ENCODE assay signal across 16 cellular contexts in the genomic region with DNA sequence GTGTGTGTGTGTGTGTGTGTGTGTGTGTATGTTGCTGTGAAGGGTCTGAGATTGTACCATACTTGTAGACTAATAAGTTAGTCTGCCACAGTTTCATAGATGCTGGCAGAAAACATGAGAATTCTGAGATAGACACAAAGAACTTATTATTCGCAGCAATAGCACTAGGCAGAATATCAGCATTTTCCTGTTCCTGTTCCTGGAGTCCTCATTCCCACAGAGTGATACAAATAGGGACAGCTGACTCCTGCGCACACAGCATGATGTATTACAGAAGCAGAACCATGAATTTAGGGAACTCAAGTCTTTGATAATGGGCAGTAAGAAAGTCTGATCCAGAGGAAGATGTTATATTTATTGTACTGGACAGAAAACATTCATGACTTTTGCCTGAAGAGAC.
A peak's percentile ranks its signal among the peaks of the same experiment; 100 is the strongest.
DNase-seq lines count a peak whose midpoint lies in the region; ATAC-seq and TF ChIP-seq lines count a peak whose summit lies in the region.
"Had no signal": no experiment of that assay in that cellular context is flagged by ENCODE, and none has a peak within 500 bp of the region (broad histone marks: within the 10 kb centered on the region; RNA-seq: fewer than 3 reads in every experiment).

No MANE protein-coding gene starts in this region.

- H3K36me3 ChIP-seq in GM23338 (ENCODE audit: insufficient read depth) = no peaks in the 10 kb centered on the region
- no peaks in the 10 kb centered on the region for H3K36me3 ChIP-seq in neural progenitor cell
- H3K36me3 ChIP-seq: BE2C had no signal

- H3K27me3 ChIP-seq in GM23338 (ENCODE audit: insufficient read depth) (no peaks in the 10 kb centered on the region), neural progenitor cell (no peaks in the 10 kb centered on the region)
- H3K27me3 ChIP-seq: BE2C had no signal

- H3K9me3 Mint-ChIP-seq in GM23338 (no peaks in the 10 kb centered on the region), neural progenitor cell (no peaks in the 10 kb centered on the region), mesothelial cell of epicardium (peaks cover 3% of the 10 kb centered on the region)
- peaks cover 33% of the 10 kb centered on the region for H3K9me3 Mint-ChIP-seq in T-helper 2 cell treated with Interferon-gamma antibody and Interleukin-4, amounts not matched to agents 5 μg/mL and 100 μg/mL, for 36 hours

- H3K4me3 ChIP-seq in GM23338 (no peak overlapping the region), neural progenitor cell (no peak overlapping the region)

- H3K9ac ChIP-seq in neural progenitor cell = no peak overlapping the region

- H3K9me2 ChIP-seq in GM23338 (ENCODE audit: insufficient read depth) = no peaks in the 10 kb centered on the region

- no peaks in the 10 kb centered on the region for H3K36me3 Mint-ChIP-seq in GM23338 (ENCODE audit: low read depth)
- no peaks in the 10 kb centered on the region for H3K36me3 Mint-ChIP-seq in neural progenitor cell
- H3K36me3 Mint-ChIP-seq in mesothelial cell of epicardium = no peaks in the 10 kb centered on the region
- H3K36me3 Mint-ChIP-seq in T-helper 2 cell treated with Interferon-gamma antibody and Interleukin-4, amounts not matched to agents 5 μg/mL and 100 μg/mL, for 36 hours (ENCODE audit: low read depth) = no peaks in the 10 kb centered on the region
- H3K36me3 Mint-ChIP-seq: CD4-positive, alpha-beta memory T cell had no signal

- H3K27me3 Mint-ChIP-seq in GM23338 (ENCODE audit: insufficient read depth, low read depth, poor library complexity) = no peaks in the 10 kb centered on the region
- no peaks in the 10 kb centered on the region for H3K27me3 Mint-ChIP-seq in neural progenitor cell (ENCODE audit: insufficient read depth, low read depth)
- H3K27me3 Mint-ChIP-seq in mesothelial cell of epicardium (ENCODE audit: low read depth) = no peaks in the 10 kb centered on the region
- H3K27me3 Mint-ChIP-seq in T-helper 2 cell treated with Interferon-gamma antibody and Interleukin-4, amounts not matched to agents 5 μg/mL and 100 μg/mL, for 36 hours (ENCODE audit: low read depth) = no peaks in the 10 kb centered on the region
- H3K27me3 Mint-ChIP-seq: CD4-positive, alpha-beta memory T cell had no signal

- H3K79me2 ChIP-seq in GM23338 (replicated peaks; ENCODE audit: insufficient read depth) = no peaks in the 10 kb centered on the region
- H3K79me2 ChIP-seq in neural progenitor cell (ENCODE audit: low read depth) = no peaks in the 10 kb centered on the region

- DNase-seq in GM23338 (ENCODE audit: low spot score) (no peak), foreskin melanocyte (peak; percentile 78), neural progenitor cell (ENCODE audit: low spot score) (no peak), mesothelial cell of epicardium (ENCODE audit: low spot score in 2 of 2, unreplicated experiment in 2 of 2) (no peak), GM10266 (ENCODE audit: extremely low spot score) (no peak), GM13976 (ENCODE audit: low spot score) (no peak)
- no peak for DNase-seq in T-helper 2 cell treated with Interferon-gamma antibody and Interleukin-4, amounts not matched to agents 5 μg/mL and 100 μg/mL, for 36 hours (ENCODE audit: low spot score)
- DNase-seq: BE2C; CD4-positive, alpha-beta memory T cell; COR-L47; DMS153; DMS79 treated with DMSO at 0.1 percent for 48 hours; EL; HCEC 1CT; HFFc6 had no signal

- H3F3A ChIP-seq in GM23338 (replicated peaks; ENCODE audit: low read depth) = no peaks in the 10 kb centered on the region
- no peaks in the 10 kb centered on the region for H3F3A ChIP-seq in neural progenitor cell (ENCODE audit: low read depth)

- H3K4me3 Mint-ChIP-seq in GM23338 (no peak overlapping the region), neural progenitor cell (no peak overlapping the region), mesothelial cell of epicardium (no peak overlapping the region)
- H3K4me3 Mint-ChIP-seq in T-helper 2 cell treated with Interferon-gamma antibody and Interleukin-4, amounts not matched to agents 5 μg/mL and 100 μg/mL, for 36 hours = no peak overlapping the region
- H3K4me3 Mint-ChIP-seq: CD4-positive, alpha-beta memory T cell; HFFc6 had no signal

- no peaks in the 10 kb centered on the region for H3K4me1 ChIP-seq in GM23338 (ENCODE audit: insufficient read depth)
- H3K4me1 ChIP-seq in neural progenitor cell = no peaks in the 10 kb centered on the region
- H3K4me1 ChIP-seq: BE2C had no signal

- H4K20me1 ChIP-seq in GM23338 (replicated peaks; ENCODE audit: insufficient read depth) = no peaks in the 10 kb centered on the region
- no peaks in the 10 kb centered on the region for H4K20me1 ChIP-seq in neural progenitor cell (ENCODE audit: low read depth)

- H2AFZ ChIP-seq in GM23338 (0 out of 2 replicates have a peak overlapping the region, but pooled peaks have one; percentile 30), neural progenitor cell (replicated peaks) (peak overlapping the region; percentile 1)

- no peak for ATAC-seq in GM23338

- H3K4me2 ChIP-seq in GM23338 (no peak overlapping the region), neural progenitor cell (no peak overlapping the region)

- in situ Hi-C loops in GM13976 (cut with MboI; ENCODE audit: low sequenced_read_pairs, unreplicated experiment) = no loop called here

- H3K27ac Mint-ChIP-seq in GM23338 = no peak overlapping the region
- H3K27ac Mint-ChIP-seq in neural progenitor cell = no peak overlapping the region
- H3K27ac Mint-ChIP-seq in mesothelial cell of epicardium = no peak overlapping the region
- H3K27ac Mint-ChIP-seq in T-helper 2 cell treated with Interferon-gamma antibody and Interleukin-4, amounts not matched to agents 5 μg/mL and 100 μg/mL, for 36 hours = no peak overlapping the region
- H3K27ac Mint-ChIP-seq: CD4-positive, alpha-beta memory T cell; HFFc6 had no signal

- H3K4me1 Mint-ChIP-seq in GM23338 = no peaks in the 10 kb centered on the region
- H3K4me1 Mint-ChIP-seq in neural progenitor cell = peaks cover 6% of the 10 kb centered on the region
- peaks cover 11% of the 10 kb centered on the region for H3K4me1 Mint-ChIP-seq in mesothelial cell of epicardium
- H3K4me1 Mint-ChIP-seq in T-helper 2 cell treated with Interferon-gamma antibody and Interleukin-4, amounts not matched to agents 5 μg/mL and 100 μg/mL, for 36 hours (ENCODE audit: low read depth) = no peaks in the 10 kb centered on the region
- H3K4me1 Mint-ChIP-seq: CD4-positive, alpha-beta memory T cell had no signal

- H3K9me3 ChIP-seq in neural progenitor cell (ENCODE audit: low read depth) = no peaks in the 10 kb centered on the region
- H3K9me3 ChIP-seq: BE2C had no signal

- no peak overlapping the region for H3K27ac ChIP-seq in GM23338 (ENCODE audit: low read depth)
- H3K27ac ChIP-seq in neural progenitor cell = no peak overlapping the region
- H3K27ac ChIP-seq: C4-2B had no signal

- no peak for TF ChIP-seq CTCF in GM23338 (conservative IDR thresholded peaks at IDR 0.05; ENCODE audit: low read depth in 2 of 2)
- no peak for TF ChIP-seq CTCF in neural progenitor cell (IDR thresholded peaks at IDR 0.05)
- TF ChIP-seq CTCF in mesothelial cell of epicardium (IDR thresholded peaks at IDR 0.05; ENCODE audit: unreplicated experiment) = no peak
- TF ChIP-seq CTCF in GM10266 (IDR thresholded peaks at IDR 0.05; ENCODE audit: control insufficient read depth, insufficient read depth, low read depth, missing control alignments) = no peak
- no peak for TF ChIP-seq CTCF in GM13976 (IDR thresholded peaks at IDR 0.05; ENCODE audit: borderline replicate concordance, control extremely low read depth, extremely low read depth, insufficient read depth, missing control alignments)

TF ChIP-seq in GM23338, 12 proteins besides CTCF, POLR2A, EP300 and RAD21 (continues in another document):
- TF ChIP-seq NANOG (IDR thresholded peaks at IDR 0.05; ENCODE audit: borderline replicate concordance) (no peak), JUNB (IDR thresholded peaks at IDR 0.05; ENCODE audit: unreplicated experiment) (no peak), POLR2AphosphoS5 (IDR thresholded peaks at IDR 0.05; ENCODE audit: low read depth) (no peak), ZNF114 (CRISPR knock-in tag; IDR thresholded peaks at IDR 0.05) (no peak), ZNF331 (CRISPR knock-in tag; IDR thresholded peaks at IDR 0.05; ENCODE audit: low read depth) (no peak)
